Comparison of ENCODE assay signal across 8 cellular contexts in the genomic region with DNA sequence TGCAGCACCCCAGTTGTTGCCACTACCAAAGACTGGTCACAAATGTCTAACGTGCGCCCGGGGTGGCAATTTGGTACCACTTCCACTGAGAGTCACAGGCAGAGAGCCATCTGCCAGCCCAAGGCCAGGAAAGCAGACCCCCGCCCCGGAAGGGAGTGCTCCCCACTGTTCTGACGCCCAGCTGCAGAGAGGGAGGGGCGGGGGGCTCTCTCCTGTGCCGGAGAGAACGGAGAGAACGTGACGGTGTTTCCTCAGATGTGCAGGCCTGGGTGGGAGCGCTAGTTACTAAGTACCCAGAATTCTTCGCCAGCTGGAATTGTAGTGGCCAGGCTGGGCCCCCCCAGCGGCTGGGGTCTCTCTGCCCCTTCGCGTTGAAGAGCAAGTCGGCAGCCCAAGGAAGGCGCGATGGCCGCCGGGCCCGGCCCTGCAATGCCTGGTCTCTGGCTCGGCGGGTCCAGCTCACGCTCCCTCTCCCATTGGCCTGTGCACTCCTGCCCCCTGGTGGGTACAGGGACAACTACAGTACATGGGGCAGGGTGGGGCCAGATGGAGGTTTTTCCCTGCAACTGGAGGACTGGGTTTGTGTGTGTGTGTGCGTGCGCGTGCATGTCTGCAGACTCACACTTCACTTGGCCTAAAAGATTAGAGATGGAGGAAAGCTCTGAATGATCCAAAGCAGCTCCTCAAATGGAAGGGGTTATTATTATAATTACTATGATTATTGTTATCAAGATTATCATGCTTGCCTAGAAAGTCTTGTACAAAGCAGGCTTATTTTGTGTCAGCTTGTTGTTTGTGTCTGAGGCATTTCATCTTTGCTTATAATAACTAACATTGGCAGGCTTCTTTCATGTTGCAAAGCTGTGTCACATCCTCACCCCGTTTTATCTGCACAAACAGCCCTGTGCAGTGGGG.
DNase-seq lines count a peak whose midpoint lies in the region; ATAC-seq and TF ChIP-seq lines count a peak whose summit lies in the region.

No MANE protein-coding gene starts in this region.

- WGBS in lung, 2 donors = 16% methylated on average over 29 of the region's 29 CpGs

- H3K4me3 ChIP-seq in effector memory CD4-positive, alpha-beta T cell (ENCODE audit: insufficient read depth, low read depth, low read length, poor library complexity, severe bottlenecking) = no peak overlapping the region
- no peak overlapping the region for H3K4me3 ChIP-seq in lung

- H3K4me1 ChIP-seq in effector memory CD4-positive, alpha-beta T cell (ENCODE audit: control insufficient read depth, insufficient read depth, low read length, poor library complexity, severe bottlenecking) = peaks cover 6% of the 10 kb centered on the region
- H3K4me1 ChIP-seq in lung (ENCODE audit: control insufficient read depth in 2 of 2, insufficient read depth in 2 of 2, low read length in 2 of 2) = peaks cover 0 to 4% of the 10 kb centered on the region in 2 donors

- TF ChIP-seq CTCF in lung (IDR thresholded peaks at IDR 0.05; ENCODE audit: control extremely low read depth, extremely low read depth) = peak; percentile 93

- no peaks in the 10 kb centered on the region for H3K9me3 ChIP-seq in effector memory CD4-positive, alpha-beta T cell (ENCODE audit: control insufficient read depth, low read length)
- H3K9me3 ChIP-seq in lung (ENCODE audit: control insufficient read depth in 2 of 2, insufficient read depth in 1 of 2, low read length in 1 of 2) = no peaks in the 10 kb centered on the region

- DNase-seq in AML-193 (lab: John Stamatoyannopoulos, UW) (peak; percentile 35 to 46), NCI-H82 treated with DMSO at 0.1 percent for 48 hours (lab: John Stamatoyannopoulos, UW; ENCODE audit: unreplicated experiment) (peak; percentile 63), lung (ENCODE audit: low spot score) (peak; percentile 85)
- DNase-seq in activated CD8-positive, alpha-beta memory T cell treated with anti-CD3 and anti-CD28 coated beads for 48 hours (ENCODE audit: low read depth in 2 of 3, low spot score in 2 of 3) = peak; percentile 47 to 77 (median 63)
- peak; percentile 49 to 57 (median 53) for DNase-seq in effector memory CD4-positive, alpha-beta T cell
- peak; percentile 67 for DNase-seq in stimulated activated CD8-positive, alpha-beta memory T cell treated with anti-CD3 and anti-CD28 coated beads, Interleukin-12 subunit alpha, Interleukin-12 subunit beta, amount 100 ng/mL, for 1 hour (ENCODE audit: low read depth)

- no peaks in the 10 kb centered on the region for H3K27me3 ChIP-seq in effector memory CD4-positive, alpha-beta T cell (replicated peaks; ENCODE audit: control insufficient read depth, insufficient read depth, low read length, poor library complexity, severe bottlenecking)
- no peaks in the 10 kb centered on the region for H3K27me3 ChIP-seq in lung (ENCODE audit: control insufficient read depth, insufficient read depth)

- no peaks in the 10 kb centered on the region for H3K36me3 ChIP-seq in effector memory CD4-positive, alpha-beta T cell (ENCODE audit: control insufficient read depth, insufficient read depth, low read length)
- no peaks in the 10 kb centered on the region for H3K36me3 ChIP-seq in lung (ENCODE audit: control insufficient read depth in 2 of 2, insufficient read depth in 2 of 2, low read length in 2 of 2)

- no peak overlapping the region for H3K27ac ChIP-seq in effector memory CD4-positive, alpha-beta T cell (ENCODE audit: insufficient read depth, low read length, poor library complexity, severe bottlenecking)
- no peak overlapping the region for H3K27ac ChIP-seq in lung (ENCODE audit: low read depth in 1 of 2, low read length in 1 of 2)

- peak; percentile 93 for ATAC-seq in GM19025 (IDR thresholded peaks at IDR 0.05; ENCODE audit: low read depth, unreplicated experiment)
- peak; percentile 88 for ATAC-seq in HG03342 (IDR thresholded peaks at IDR 0.05; ENCODE audit: unreplicated experiment)
- ATAC-seq in lung (ENCODE audit: insufficient read depth, low FRiP score) = peak; percentile 89
